8 cellular contexts compared by ENCODE assay signal in genomic region chr11:72683782-72684200, GRCh38. TPM values are rescaled to one million over a fixed set of nuclear protein-coding genes. Genes with fewer than 3 reads are reported as not detected.
DNase-seq lines count a peak whose midpoint lies in the region; ATAC-seq and TF ChIP-seq lines count a peak whose summit lies in the region.

No MANE protein-coding gene starts in this region.

- peaks cover 24% of the 10 kb centered on the region for H3K4me1 Mint-ChIP-seq in nephron progenitor cell

- ATAC-seq in esophagus mucosa, result peak; percentile 61
- no peak for ATAC-seq in HG02870 (IDR thresholded peaks at IDR 0.05; ENCODE audit: unreplicated experiment)

- no peak overlapping the region for H3K4me3 ChIP-seq in AG10803 (ENCODE audit: low read length)

- TF ChIP-seq CTCF in AG10803 (conservative IDR thresholded peaks at IDR 0.05; ENCODE audit: low read length), result peak; percentile 88
- peak; percentile 94 for TF ChIP-seq CTCF in GM20000 (IDR thresholded peaks at IDR 0.05; ENCODE audit: extremely low read depth, missing control alignments)
- TF ChIP-seq CTCF in nephron progenitor cell (IDR thresholded peaks at IDR 0.05), result peak; percentile 96

- no peak overlapping the region for H3K4me3 Mint-ChIP-seq in nephron progenitor cell

- peaks cover 11% of the 10 kb centered on the region for H3K27me3 Mint-ChIP-seq in nephron progenitor cell (ENCODE audit: low read depth, poor library complexity)

- peak; percentile 18 for DNase-seq in AG10803 (ENCODE audit: low read depth)
- DNase-seq in GM20000 (ENCODE audit: low spot score), result peak; percentile 81
- peak; percentile 60 for DNase-seq in NCI-H69 (lab: John Stamatoyannopoulos, UW)
- peak; percentile 59 for DNase-seq in activated T-cell treated with anti-CD3 and anti-CD28 coated beads for 1 hour (ENCODE audit: low read depth)
- DNase-seq in nephron progenitor cell, result peak; percentile 93
- DNase-seq in stromal cell of bone marrow (ENCODE audit: low read depth), result peak; percentile 10

- H3K27ac Mint-ChIP-seq in nephron progenitor cell, result no peak overlapping the region

- H3K9me3 Mint-ChIP-seq in nephron progenitor cell, result no peaks in the 10 kb centered on the region

- H3K36me3 Mint-ChIP-seq in nephron progenitor cell (ENCODE audit: low read depth), result peaks cover 8% of the 10 kb centered on the region

RNA-seq across cellular contexts. Expression of gene PDE2A, which starts 9.6 kb away (rescaled TPM):
- 6.0 TPM for total RNA-seq in esophagus mucosa

Comparison
In these comparisons a context has a peak if more than half of its experiments do, and no peak if none do; other contexts are left out.
1. DNase-seq: peak in every context shown above with its lines; median percentile 93 in nephron progenitor cell; 81 in GM20000; 60 in NCI-H69; 59 in activated T-cell treated with anti-CD3 and anti-CD28 coated beads for 1 hour; 18 in AG10803; 10 in stromal cell of bone marrow.